ENCODE assay signal across 8 cellular contexts in the genomic region with DNA sequence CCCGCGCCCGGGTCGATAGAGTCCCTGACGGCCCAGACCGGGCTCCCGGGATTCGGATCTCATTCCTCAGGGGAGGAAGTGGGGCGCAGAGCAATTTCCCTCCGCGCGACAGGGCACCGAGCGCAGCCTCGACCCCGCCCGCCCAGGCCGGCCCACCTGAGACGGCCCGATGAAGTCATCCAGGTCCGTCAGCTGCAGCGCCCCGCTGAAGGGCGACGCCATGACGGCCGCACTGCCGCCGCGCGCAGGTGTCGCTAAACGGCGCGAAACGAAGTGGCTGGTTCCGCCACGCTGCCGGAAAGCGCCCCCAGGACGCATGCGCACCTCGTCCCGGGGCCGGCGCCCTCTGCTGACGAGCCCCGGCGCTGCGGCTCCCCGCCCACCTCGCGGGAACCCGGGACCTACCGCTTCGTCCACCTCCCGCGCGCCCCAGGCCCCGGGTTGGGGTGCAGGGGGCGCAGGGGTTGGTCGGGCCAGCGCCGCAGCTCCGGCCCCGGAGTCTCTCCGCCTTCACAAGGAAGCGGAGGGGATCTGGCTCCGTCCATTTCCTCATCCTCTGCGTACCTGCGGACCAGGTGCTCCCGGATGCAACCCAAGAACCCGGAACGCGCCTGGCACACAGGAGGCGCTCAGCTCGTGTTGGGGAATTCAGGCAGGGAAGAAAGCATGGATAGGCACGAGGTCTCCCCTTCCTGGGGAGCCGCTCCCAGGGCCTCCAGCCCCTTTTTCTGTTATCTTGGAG. TPM values are rescaled to one million over a fixed set of nuclear protein-coding genes. Genes with fewer than 3 reads are reported as not detected.
A peak's percentile ranks its signal among the peaks of the same experiment; 100 is the strongest.
DNase-seq lines count a peak whose midpoint lies in the region; ATAC-seq and TF ChIP-seq lines count a peak whose summit lies in the region.

A gene (minus strand): TSS at position 234 of the 742 bp plus-strand sequence. CDS start 12 bp downstream, at position 222.

- WGBS in right cardiac atrium: 1% methylated on average over 79 of the region's 79 CpGs
- 0 to 1% methylated on average over 66 to 79 of the region's 79 CpGs for WGBS in aorta, 2 donors

- peak; percentile 93 for TF ChIP-seq CTCF in GM12873 (IDR thresholded peaks at IDR 0.05; ENCODE audit: insufficient read depth, low read depth, low read length, missing control alignments)

- no peaks in the 10 kb centered on the region for H3K36me3 ChIP-seq in aorta (ENCODE audit: control insufficient read depth in 1 of 2, insufficient read depth in 2 of 2, low read length in 1 of 2)

- ATAC-seq in HG02678 (IDR thresholded peaks at IDR 0.05; ENCODE audit: unreplicated experiment) (peak; percentile 82), right cardiac atrium (peak; percentile 89 to 92), aorta (ENCODE audit: low FRiP score) (peak; percentile 97)

- H3K4me1 ChIP-seq in right cardiac atrium (ENCODE audit: control insufficient read depth, insufficient read depth, low read length): no peaks in the 10 kb centered on the region
- H3K4me1 ChIP-seq in aorta (ENCODE audit: control insufficient read depth in 1 of 2, insufficient read depth in 2 of 2, low read length in 2 of 2): no peaks in the 10 kb centered on the region

- no peaks in the 10 kb centered on the region for H3K9me3 ChIP-seq in right cardiac atrium (ENCODE audit: control insufficient read depth, low read length)
- no peaks in the 10 kb centered on the region for H3K9me3 ChIP-seq in aorta (ENCODE audit: control insufficient read depth, low read length)

- H3K27ac ChIP-seq in angular gyrus (ENCODE audit: low read depth, low read length): peak within 1 kb of the TSS; percentile 66
- H3K27ac ChIP-seq in right cardiac atrium (ENCODE audit: low read length): peak within 1 kb of the TSS; percentile 20
- H3K27ac ChIP-seq in aorta (ENCODE audit: low read depth in 1 of 2, low read length in 2 of 2): no peak within 1 kb of the TSS

- intact Hi-C loops in right cardiac atrium (cut with DNase I) (no loop called here), aorta (cut with DNase I) (loop anchor here in 1 of 2 donors (2.0 kb wide), 1 partner anchor 20 kb away; a partner anchor contains a TSS)

- no peaks in the 10 kb centered on the region for H3K27me3 ChIP-seq in right cardiac atrium (ENCODE audit: control insufficient read depth, insufficient read depth)
- no peaks in the 10 kb centered on the region for H3K27me3 ChIP-seq in aorta (ENCODE audit: control insufficient read depth in 1 of 2, insufficient read depth in 2 of 2, low read length in 1 of 2)

- DNase-seq in NCI-H146 treated with DMSO at 0.1 percent for 48 hours (lab: John Stamatoyannopoulos, UW; ENCODE audit: unreplicated experiment): peak; percentile 75
- peak; percentile 83 to 94 (median 86) for DNase-seq in T-helper 2 cell
- peak; percentile 88 to 96 (median 95) for DNase-seq in right cardiac atrium
- peak; percentile 63 for DNase-seq in renal cortical epithelial cell (ENCODE audit: low read depth)
- DNase-seq in aorta: peak; percentile 92 to 96

- H3K4me3 ChIP-seq in right cardiac atrium (ENCODE audit: low read length): peak within 1 kb of the TSS; percentile 84
- H3K4me3 ChIP-seq in aorta (ENCODE audit: low read length in 2 of 2): peak within 1 kb of the TSS; percentile 71 to 92

RNA-seq across cellular contexts. Expression of the gene that starts here (rescaled TPM):
- total RNA-seq in right cardiac atrium: 10 to 100 TPM; 21.5 to 31.3 (median 23.4) TPM
- polyA plus RNA-seq in right cardiac atrium: 28.2 TPM
- total RNA-seq in renal cortical epithelial cell: 21.7 and 28.5 TPM in 2 replicates
- 10 to 100 TPM; 21.8 to 22.4 TPM for total RNA-seq in aorta
- polyA plus RNA-seq in aorta: 10 to 100 TPM; 12.4 to 35.9 TPM

Comparison
In these comparisons a context has a peak if more than half of its experiments do, and no peak if none do; other contexts are left out.
1. H3K27ac ChIP-seq: peak in angular gyrus (single experiment) and right cardiac atrium (single experiment); none in aorta (0 of 2).
2. Peak in every context shown above with its lines, with median percentiles within 50 percentile points of each other: ATAC-seq and DNase-seq.